Comparison of ENCODE assay signal across 10 cellular contexts in genomic region chr13:99320693-99321481, GRCh38. TPM values are rescaled to one million over a fixed set of nuclear protein-coding genes. Genes with fewer than 3 reads are reported as not detected.
DNase-seq lines count a peak whose midpoint lies in the region; ATAC-seq and TF ChIP-seq lines count a peak whose summit lies in the region.
"Had no signal": no experiment of that assay in that cellular context is flagged by ENCODE, and none has a peak within 500 bp of the region (broad histone marks: within the 10 kb centered on the region; RNA-seq: fewer than 3 reads in every experiment).

No MANE protein-coding gene starts in this region.

- POLR2A ChIA-PET in PC-9 (lab: Charles Lee; ENCODE audit: unreplicated experiment) = interaction anchor here (0.7 kb wide), 1 partner anchor 104 kb away, joined by 3 read pairs; no protein-coding TSS in a partner anchor

- WGBS in sigmoid colon, 2 donors = 68 to 77% methylated on average over 5 of the region's 5 CpGs

- peaks cover 11% of the 10 kb centered on the region; the same call in 1 of the 2 replicates for H3K36me3 ChIP-seq in PC-9 (ENCODE audit: low read depth)
- H3K36me3 ChIP-seq in sigmoid colon = peaks cover 0 to 6% (median 0%) of the 10 kb centered on the region in 4 donors

- no peak for ATAC-seq in esophagus mucosa
- no peak for ATAC-seq in GM21528 (IDR thresholded peaks at IDR 0.05; ENCODE audit: low FRiP score, unreplicated experiment)
- ATAC-seq: A549 had no signal

- intact Hi-C loops in PC-9 (cut with micrococcal nuclease; ENCODE audit: unreplicated experiment) = no loop called here
- intact Hi-C loops in sigmoid colon (cut with DNase I) = no loop called here

- H3K4me3 ChIP-seq in PC-9 (no peak overlapping the region), sigmoid colon (no peak overlapping the region)
- H3K4me3 ChIP-seq: A549 had no signal

- 0 out of 2 replicates have a peak, but pooled peaks cover 5% of the 10 kb centered on the region for H3K79me2 ChIP-seq in PC-9 (ENCODE audit: low read depth)

- H3K27ac ChIP-seq in PC-9 (no peak overlapping the region), sigmoid colon (peak overlapping the region in 3 of 4 donors; percentile 21 to 57 (median 41))
- H3K27ac ChIP-seq: A549 had no signal

- no peaks in the 10 kb centered on the region for H3K27me3 ChIP-seq in PC-9 (ENCODE audit: insufficient read depth, low read depth)
- H3K27me3 ChIP-seq in sigmoid colon = no peaks in the 10 kb centered on the region

- TF ChIP-seq EP300 in sigmoid colon (IDR thresholded peaks at IDR 0.05) = no peak

- H3K9me3 ChIP-seq in PC-9 (ENCODE audit: insufficient read depth, low read depth) (no peaks in the 10 kb centered on the region), sigmoid colon (no peaks in the 10 kb centered on the region)
- H3K9me3 ChIP-seq: A549 had no signal

- 0 out of 2 replicates have a peak overlapping the region, but pooled peaks have one; percentile 0 for H3K4me2 ChIP-seq in PC-9

- no peak for TF ChIP-seq CTCF in PC-9 (conservative IDR thresholded peaks at IDR 0.05)
- no peak for TF ChIP-seq CTCF in sigmoid colon (IDR thresholded peaks at IDR 0.05)

- peaks cover 17% of the 10 kb centered on the region; the same call in 1 of the 2 replicates for H3F3A ChIP-seq in PC-9 (ENCODE audit: insufficient read depth, low read depth)

- no peak for TF ChIP-seq POLR2A in sigmoid colon (IDR thresholded peaks at IDR 0.05)

- no peak overlapping the region for H2AFZ ChIP-seq in PC-9

- BruUV-seq in PC-9 (replicated peaks; lab: Mats Ljungman, UMichigan) = no TSS peak

- CTCF ChIA-PET in PC-9 (lab: Charles Lee) = interaction anchor here (0.5 kb wide), 1 partner anchor 915 kb away, joined by 8 read pairs; no protein-coding TSS in a partner anchor

- peaks cover 8% of the 10 kb centered on the region; the same call in 1 of the 2 replicates for H4K20me1 ChIP-seq in PC-9 (ENCODE audit: insufficient read depth)

- H3K4me1 ChIP-seq in PC-9 (replicated peaks; ENCODE audit: insufficient read depth) (peaks cover 26% of the 10 kb centered on the region), sigmoid colon (peaks cover 0 to 32% (median 13%) of the 10 kb centered on the region in 4 donors)

- no peaks in the 10 kb centered on the region for H3K9me2 ChIP-seq in PC-9 (ENCODE audit: insufficient read depth)

- DNase-seq in DMS79 treated with DMSO at 0.1 percent for 48 hours (lab: John Stamatoyannopoulos, UW) (peak; percentile 21), DMS79 (lab: John Stamatoyannopoulos, UW) (no peak), PC-9 (peak in 1 of 2 experiments; percentile 64), sigmoid colon (no peak), NCI-H82 treated with DMSO at 0.1 percent for 48 hours (lab: John Stamatoyannopoulos, UW; ENCODE audit: unreplicated experiment) (no peak)
- DNase-seq in effector CD4-positive, alpha-beta T cell = peak; percentile 43

RNA-seq across cellular contexts. Expression of gene GPR183, which starts 13.7 kb away (rescaled TPM):
- total RNA-seq in PC-9 (2021) (not detected in 2 replicates), sigmoid colon (10 to 100 TPM; 30.9 to 36.4 (median 33.2) TPM), esophagus mucosa (0.76 TPM)
- polyA plus RNA-seq in sigmoid colon = 10 to 100 TPM in 2 of 3 donors, 1 to 10 TPM in 1; 4.8 to 20.2 (median 10.4) TPM
- total RNA-seq: progenitor cell of endocrine pancreas had no signal
- polyA plus RNA-seq: A549 had no signal

Comparison
In these comparisons a context has a peak if more than half of its experiments do, and no peak if none do; other contexts are left out.
1. DNase-seq: peak in DMS79 treated with DMSO at 0.1 percent for 48 hours (single experiment) and effector CD4-positive, alpha-beta T cell (single experiment); none in DMS79 (single experiment), sigmoid colon (single experiment) and NCI-H82 treated with DMSO at 0.1 percent for 48 hours (single experiment).
2. RNA of gene GPR183, which starts 13.7 kb away (total RNA-seq): 30.9 to 36.4 TPM in sigmoid colon; 0.76 TPM in esophagus mucosa (single experiment) and not detected in PC-9; every median in the first group is over 10 times any median in the second.